1 cellular context compared by ENCODE assay signal in genomic region chr5:139755892-139756671, GRCh38.
A peak's percentile ranks its signal among the peaks of the same experiment; 100 is the strongest.
TF ChIP-seq lines count a peak whose summit lies in the region.

No MANE protein-coding gene starts in this region.

TF ChIP-seq in GM12878, 131 proteins besides CTCF, POLR2A, EP300 and RAD21 (continued from another document and continues in another):
- TF ChIP-seq MEF2B (IDR thresholded peaks at IDR 0.05; ENCODE audit: partially characterized antibody, poor library complexity, severe bottlenecking) (peak; percentile 21), SKIL (IDR thresholded peaks at IDR 0.05; ENCODE audit: low read depth, poor library complexity, severe bottlenecking) (no peak), EGR1 (IDR thresholded peaks at IDR 0.05; ENCODE audit: borderline replicate concordance in 1 of 2, low read depth in 2 of 2, low read length in 2 of 2) (0 out of 3 replicates have a peak, but pooled peaks of 1 of the 2 experiments have one; percentile 11), BACH1 (IDR thresholded peaks at IDR 0.05; ENCODE audit: borderline replicate concordance) (no peak), MTA3 (IDR thresholded peaks at IDR 0.05; ENCODE audit: borderline replicate concordance, low read length) (no peak), HDAC6 (IDR thresholded peaks at IDR 0.05; ENCODE audit: unreplicated experiment) (no peak), LARP7 (IDR thresholded peaks at IDR 0.05) (no peak; the same call in 1 of the 2 replicates), NFYA (IDR thresholded peaks at IDR 0.05; ENCODE audit: borderline replicate concordance, low read depth, low read length) (no peak), TCF3 (IDR thresholded peaks at IDR 0.05; ENCODE audit: borderline replicate concordance, insufficient read depth, low read depth, low read length) (no peak), ATF2 (IDR thresholded peaks at IDR 0.05; ENCODE audit: low read length) (no peak), IRF5 (IDR thresholded peaks at IDR 0.05; ENCODE audit: borderline replicate concordance) (no peak), SMARCA5 (IDR thresholded peaks at IDR 0.05) (0 out of 2 replicates have a peak, but pooled peaks have one; percentile 26), YBX1 (IDR thresholded peaks at IDR 0.05) (no peak), NFXL1 (IDR thresholded peaks at IDR 0.05; ENCODE audit: borderline replicate concordance) (no peak), SPI1 (IDR thresholded peaks at IDR 0.05; ENCODE audit: borderline replicate concordance, insufficient read depth, low read depth, low read length) (no peak), CUX1 (IDR thresholded peaks at IDR 0.05; ENCODE audit: insufficient replicate concordance, low read depth, low read length) (no peak), BMI1 (IDR thresholded peaks at IDR 0.05; ENCODE audit: borderline replicate concordance) (no peak), ZNF24 (IDR thresholded peaks at IDR 0.05) (no peak), POU2F2 (IDR thresholded peaks at IDR 0.05; ENCODE audit: borderline replicate concordance, low read depth, low read length) (no peak), NR2C1 (IDR thresholded peaks at IDR 0.05) (no peak), SIN3A (IDR thresholded peaks at IDR 0.05; ENCODE audit: low read depth, low read length) (no peak), JUND (IDR thresholded peaks at IDR 0.05; ENCODE audit: low read depth, low read length) (no peak), EED (IDR thresholded peaks at IDR 0.05; ENCODE audit: low read depth) (no peak), ELK1 (IDR thresholded peaks at IDR 0.05; ENCODE audit: low read depth, low read length) (no peak), CEBPZ (IDR thresholded peaks at IDR 0.05; ENCODE audit: low read depth, low read length) (no peak), HDAC2 (IDR thresholded peaks at IDR 0.05) (no peak), ZBTB33 (IDR thresholded peaks at IDR 0.05) (no peak), KDM1A (IDR thresholded peaks at IDR 0.05; ENCODE audit: borderline replicate concordance) (no peak), ZBTB4 (CRISPR knock-in tag; IDR thresholded peaks at IDR 0.05) (no peak), HDGF (IDR thresholded peaks at IDR 0.05) (peak; percentile 60; the same call in 1 of the 2 replicates), RFX5 (IDR thresholded peaks at IDR 0.05; ENCODE audit: low read depth, low read length) (no peak), TCF7 (IDR thresholded peaks at IDR 0.05; ENCODE audit: borderline replicate concordance) (no peak), IRF3 (IDR thresholded peaks at IDR 0.05) (no peak), BCL11A (IDR thresholded peaks at IDR 0.05; ENCODE audit: low read depth, low read length) (no peak), IKZF2 (IDR thresholded peaks at IDR 0.05) (no peak; a peak in 1 of 4 replicates), DPF2 (IDR thresholded peaks at IDR 0.05) (peak; percentile 54; the same call in 1 of the 2 replicates), ATF7 (IDR thresholded peaks at IDR 0.05; ENCODE audit: low read depth) (no peak)
